ENCODE assay signal across 9 cellular contexts in genomic region chr1:156599811-156600210, GRCh38. TPM values are rescaled to one million over a fixed set of nuclear protein-coding genes. Genes with fewer than 3 reads are reported as not detected.
DNase-seq lines count a peak whose midpoint lies in the region; ATAC-seq and TF ChIP-seq lines count a peak whose summit lies in the region.
"Had no signal": no experiment of that assay in that cellular context is flagged by ENCODE, and none has a peak within 500 bp of the region (broad histone marks: within the 10 kb centered on the region; RNA-seq: fewer than 3 reads in every experiment).

No MANE protein-coding gene starts in this region.

- peak overlapping the region; percentile 94 for H3K4me3 Mint-ChIP-seq in T-helper 2 cell treated with Interferon-gamma antibody and Interleukin-4, amounts not matched to agents 5 μg/mL and 100 μg/mL, for 36 hours
- peak overlapping the region; percentile 30 for H3K4me3 Mint-ChIP-seq in memory B cell

- H3K9me3 ChIP-seq in ovary: no peaks in the 10 kb centered on the region
- H3K9me3 ChIP-seq: gastroesophageal sphincter had no signal

- no peak overlapping the region for H3K4me3 ChIP-seq in ovary

- no peak overlapping the region for H3K27ac ChIP-seq in ovary

- no peaks in the 10 kb centered on the region for H3K9me3 Mint-ChIP-seq in T-helper 2 cell treated with Interferon-gamma antibody and Interleukin-4, amounts not matched to agents 5 μg/mL and 100 μg/mL, for 36 hours
- H3K9me3 Mint-ChIP-seq in memory B cell: no peaks in the 10 kb centered on the region

- intact Hi-C loops in ovary (cut with DNase I): loop anchor here in 2 of 4 donors (5.0 to 10.0 kb wide), 3 partner anchors 115 to 215 kb away; no protein-coding TSS in a partner anchor

- DNase-seq in GF-D8 (lab: John Stamatoyannopoulos, UW): peak; percentile 73
- DNase-seq in T-helper 2 cell treated with Interferon-gamma antibody and Interleukin-4, amounts not matched to agents 5 μg/mL and 100 μg/mL, for 36 hours (ENCODE audit: low spot score): no peak
- no peak for DNase-seq in memory B cell (ENCODE audit: low spot score in 2 of 2)
- DNase-seq in ovary: no peak
- no peak for DNase-seq in stimulated activated CD4-positive, alpha-beta T cell treated with anti-CD3 and anti-CD28 coated beads, Interleukin-15, amount 100 ng/mL, for 24 hours

- peaks cover 4% of the 10 kb centered on the region for H3K4me1 ChIP-seq in ovary (ENCODE audit: insufficient read depth)

- ATAC-seq in HG03460 (IDR thresholded peaks at IDR 0.05; ENCODE audit: unreplicated experiment) (peak; percentile 53), memory B cell (ENCODE audit: low read depth) (peak; percentile 74), GM21367 (IDR thresholded peaks at IDR 0.05; ENCODE audit: unreplicated experiment) (no peak), GM21360 (IDR thresholded peaks at IDR 0.05; ENCODE audit: unreplicated experiment) (no peak)
- ATAC-seq: gastroesophageal sphincter had no signal

- H3K27me3 ChIP-seq in ovary: no peaks in the 10 kb centered on the region
- H3K27me3 ChIP-seq: gastroesophageal sphincter had no signal

- no peak overlapping the region for H3K27ac Mint-ChIP-seq in T-helper 2 cell treated with Interferon-gamma antibody and Interleukin-4, amounts not matched to agents 5 μg/mL and 100 μg/mL, for 36 hours
- peak overlapping the region; percentile 92 for H3K27ac Mint-ChIP-seq in memory B cell

- no peaks in the 10 kb centered on the region for H3K27me3 Mint-ChIP-seq in T-helper 2 cell treated with Interferon-gamma antibody and Interleukin-4, amounts not matched to agents 5 μg/mL and 100 μg/mL, for 36 hours (ENCODE audit: low read depth)
- no peaks in the 10 kb centered on the region for H3K27me3 Mint-ChIP-seq in memory B cell

- no peak for TF ChIP-seq EP300 in ovary (IDR thresholded peaks at IDR 0.05)

- 65 to 69% (median 67%) methylated on average over 3 of the region's 3 CpGs for WGBS in ovary, 3 donors

- no peaks in the 10 kb centered on the region for H3K36me3 ChIP-seq in ovary

- peaks cover 34% of the 10 kb centered on the region for H3K36me3 Mint-ChIP-seq in T-helper 2 cell treated with Interferon-gamma antibody and Interleukin-4, amounts not matched to agents 5 μg/mL and 100 μg/mL, for 36 hours (ENCODE audit: low read depth)
- peaks cover 20% of the 10 kb centered on the region for H3K36me3 Mint-ChIP-seq in memory B cell

- peaks cover 22% of the 10 kb centered on the region for H3K4me1 Mint-ChIP-seq in T-helper 2 cell treated with Interferon-gamma antibody and Interleukin-4, amounts not matched to agents 5 μg/mL and 100 μg/mL, for 36 hours (ENCODE audit: low read depth)
- peaks cover 18% of the 10 kb centered on the region for H3K4me1 Mint-ChIP-seq in memory B cell

- no peak for TF ChIP-seq POLR2A in ovary (IDR thresholded peaks at IDR 0.05)

- TF ChIP-seq CTCF in ovary (IDR thresholded peaks at IDR 0.05): no peak

RNA-seq across cellular contexts. Expression of gene GPATCH4, which starts 1.5 kb away (rescaled TPM):
- 10 to 100 TPM; 11.1 to 45.1 (median 22.8) TPM for total RNA-seq in ovary
- polyA plus RNA-seq in ovary: 10 to 100 TPM; 10.0 to 22.0 TPM

RNA-seq across cellular contexts. Expression of gene NAXE, which starts 8.2 kb away (rescaled TPM):
- total RNA-seq in ovary: 10 to 100 TPM; 43.5 to 85.4 (median 65.4) TPM
- 10 to 100 TPM; 57.8 to 75.0 TPM for polyA plus RNA-seq in ovary

RNA-seq across cellular contexts. Expression of gene HAPLN2, which starts 19.4 kb away (rescaled TPM):
- total RNA-seq in ovary: 1 to 10 TPM in 5 of 7 donors, under 1 TPM in 2; 0.30 to 1.9 (median 1.2) TPM
- polyA plus RNA-seq in ovary: 1 to 10 TPM in 1 of 2 donors, not detected in 1; 1.1 TPM

RNA-seq across cellular contexts. Expression of gene TTC24, which starts 20.3 kb away (rescaled TPM):
- total RNA-seq in ovary: under 1 TPM in 1 of 7 donors, not detected in 6; 0.15 TPM
- under 1 TPM in 1 of 2 donors, not detected in 1; 0.12 TPM for polyA plus RNA-seq in ovary
- total RNA-seq: gastroesophageal sphincter had no signal

RNA-seq across cellular contexts. Expression of gene IQGAP3, which starts 27.4 kb away (rescaled TPM):
- 1 to 10 TPM in 1 of 7 donors, under 1 TPM in 5, not detected in 1; 0.05 to 1.2 (median 0.30) TPM for total RNA-seq in ovary
- polyA plus RNA-seq in ovary: under 1 TPM; 0.18 to 0.60 TPM

Comparison
In these comparisons a context has a peak if more than half of its experiments do, and no peak if none do; other contexts are left out.
1. ATAC-seq: peak in HG03460 (single experiment) and memory B cell (single experiment); none in GM21367 (single experiment) and GM21360 (single experiment).